In genomic region chr11:85941380-85941973, GRCh38 we compare ENCODE assay signal across 9 cellular contexts.
DNase-seq lines count a peak whose midpoint lies in the region; ATAC-seq and TF ChIP-seq lines count a peak whose summit lies in the region.
"Had no signal": no experiment of that assay in that cellular context is flagged by ENCODE, and none has a peak within 500 bp of the region (broad histone marks: within the 10 kb centered on the region; RNA-seq: fewer than 3 reads in every experiment).

No MANE protein-coding gene starts in this region.

- peak; percentile 71 for DNase-seq in D341Med (ENCODE audit: low spot score)
- DNase-seq in NCI-H146 treated with DMSO at 0.1 percent for 48 hours (lab: John Stamatoyannopoulos, UW; ENCODE audit: unreplicated experiment), result peak; percentile 12
- no peak for DNase-seq in foreskin keratinocyte
- peak; percentile 95 for DNase-seq in osteoblast (ENCODE audit: insufficient read length, low spot score, missing footprints)
- no peak for DNase-seq in NK-92 (lab: John Stamatoyannopoulos, UW; ENCODE audit: unreplicated experiment)
- DNase-seq: T-cell had no signal

- H3K4me1 ChIP-seq in foreskin keratinocyte (no peaks in the 10 kb centered on the region), osteoblast (ENCODE audit: insufficient read depth, low read length) (peaks cover 11% of the 10 kb centered on the region)

- H3K27ac ChIP-seq in foreskin keratinocyte (no peak overlapping the region), osteoblast (ENCODE audit: low read depth, low read length) (no peak overlapping the region)

- no peaks in the 10 kb centered on the region for H3K9me3 ChIP-seq in osteoblast (ENCODE audit: low read depth, low read length)

- no peaks in the 10 kb centered on the region for H4K20me1 ChIP-seq in osteoblast (ENCODE audit: insufficient read depth, low read length)

- H3K4me3 ChIP-seq in WI38 (ENCODE audit: low read depth, low read length) (no peak overlapping the region), osteoblast (ENCODE audit: insufficient read depth, low read length) (peak overlapping the region; percentile 23)

- H3K27me3 ChIP-seq in foreskin keratinocyte, result peaks cover 4% of the 10 kb centered on the region
- H3K27me3 ChIP-seq in osteoblast (ENCODE audit: insufficient read depth, low read length), result no peaks in the 10 kb centered on the region

- no peaks in the 10 kb centered on the region for H3K79me2 ChIP-seq in osteoblast (ENCODE audit: insufficient read depth, low read length)

- peak overlapping the region; percentile 47 for H3K4me2 ChIP-seq in osteoblast (ENCODE audit: insufficient read depth, low read length)

- H2AFZ ChIP-seq in osteoblast (ENCODE audit: low read length), result no peak overlapping the region

- no peaks in the 10 kb centered on the region for H3K36me3 ChIP-seq in osteoblast (ENCODE audit: insufficient read depth, low read length)

- TF ChIP-seq CTCF in WI38 (IDR thresholded peaks at IDR 0.05; ENCODE audit: low read depth, low read length), result peak; percentile 58
- peak; percentile 81 for TF ChIP-seq CTCF in foreskin keratinocyte (conservative IDR thresholded peaks at IDR 0.05)
- TF ChIP-seq CTCF in osteoblast (IDR thresholded peaks at IDR 0.05; ENCODE audit: extremely low read depth, low read depth, low read length), result peak; percentile 83

- ATAC-seq in GM21576 (IDR thresholded peaks at IDR 0.05; ENCODE audit: unreplicated experiment), result peak; percentile 62
- ATAC-seq in foreskin keratinocyte, result peak; percentile 70
- ATAC-seq in HG03097 (IDR thresholded peaks at IDR 0.05; ENCODE audit: low FRiP score, unreplicated experiment), result no peak

Comparison
In these comparisons a context has a peak if more than half of its experiments do, and no peak if none do; other contexts are left out.
1. DNase-seq: peak in D341Med (single experiment), NCI-H146 treated with DMSO at 0.1 percent for 48 hours (single experiment) and osteoblast (single experiment); none in foreskin keratinocyte (0 of 2) and NK-92 (single experiment).
2. Peak in every context shown above with its lines, with median percentiles within 50 percentile points of each other: CTCF ChIP-seq.